Comparison of ENCODE assay signal across 12 cellular contexts in the genomic region with DNA sequence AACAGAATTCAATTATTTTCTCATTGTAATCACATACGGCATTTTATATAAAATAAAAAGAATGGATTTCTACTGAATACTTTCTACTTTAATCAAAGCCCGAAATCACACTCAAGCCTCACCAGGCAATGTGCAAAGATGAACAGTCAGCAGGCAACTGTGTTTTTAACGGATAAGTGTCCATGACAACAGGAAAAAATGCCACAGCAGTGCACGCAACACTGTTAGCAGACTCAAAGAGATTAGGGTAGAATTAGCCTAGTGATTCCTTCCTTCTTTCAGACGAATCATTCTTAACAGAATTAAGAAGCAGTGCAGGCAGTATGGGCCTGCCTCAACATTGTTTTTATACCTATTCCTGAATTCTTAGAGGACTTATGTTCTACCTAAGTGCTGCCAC.
DNase-seq lines count a peak whose midpoint lies in the region; ATAC-seq and TF ChIP-seq lines count a peak whose summit lies in the region.
"Had no signal": no experiment of that assay in that cellular context is flagged by ENCODE, and none has a peak within 500 bp of the region (broad histone marks: within the 10 kb centered on the region; RNA-seq: fewer than 3 reads in every experiment).

No MANE protein-coding gene starts in this region.

- DNase-seq in GM04503 (ENCODE audit: low read depth) (peak; percentile 83), SK-N-DZ (ENCODE audit: low spot score) (peak; percentile 17), fibroblast of mammary gland (ENCODE audit: low read depth) (peak; percentile 15), osteoblast (ENCODE audit: insufficient read length, low spot score, missing footprints) (peak; percentile 11), SIG-M5 (lab: John Stamatoyannopoulos, UW) (no peak)
- DNase-seq in stimulated activated naive CD4-positive, alpha-beta T cell (lab: John Stamatoyannopoulos, UW), result no peak
- DNase-seq: activated CD4-positive, alpha-beta T cell treated with anti-CD3 and anti-CD28 coated beads, Interleukin-2, amount 50 U/mL, for 48 hours; activated naive CD4-positive, alpha-beta T cell treated with Interleukin-2 at 50 U/mL for 16 hours; effector CD8-positive, alpha-beta T cell; NCI-H526; stimulated activated CD8-positive, alpha-beta memory T cell treated with anti-CD3 and anti-CD28 coated beads, Interleukin-4, amount 100 ng/mL, for 48 hours had no signal

- H3K4me1 ChIP-seq in osteoblast (ENCODE audit: insufficient read depth, low read length), result peaks cover 33% of the 10 kb centered on the region

- ATAC-seq in GM18873 (IDR thresholded peaks at IDR 0.05; ENCODE audit: low FRiP score, unreplicated experiment), result no peak

- no peaks in the 10 kb centered on the region for H3K36me3 ChIP-seq in osteoblast (ENCODE audit: insufficient read depth, low read length)

- H3K4me3 ChIP-seq in fibroblast of mammary gland (ENCODE audit: control insufficient read depth, low read depth, low read length) (no peak overlapping the region), osteoblast (ENCODE audit: insufficient read depth, low read length) (no peak overlapping the region)

- H4K20me1 ChIP-seq in osteoblast (ENCODE audit: insufficient read depth, low read length), result no peaks in the 10 kb centered on the region

- no peaks in the 10 kb centered on the region for H3K27me3 ChIP-seq in osteoblast (ENCODE audit: insufficient read depth, low read length)

- H3K79me2 ChIP-seq in osteoblast (ENCODE audit: insufficient read depth, low read length), result peaks cover 73% of the 10 kb centered on the region

- no peak overlapping the region for H2AFZ ChIP-seq in osteoblast (ENCODE audit: low read length)

- H3K27ac ChIP-seq in osteoblast (ENCODE audit: low read depth, low read length), result peak overlapping the region; percentile 79

- TF ChIP-seq CTCF in fibroblast of mammary gland (conservative IDR thresholded peaks at IDR 0.05; ENCODE audit: control insufficient read depth, insufficient read depth, low read depth, low read length) (no peak), osteoblast (IDR thresholded peaks at IDR 0.05; ENCODE audit: extremely low read depth, low read depth, low read length) (no peak)

- no peaks in the 10 kb centered on the region for H3K9me3 ChIP-seq in osteoblast (ENCODE audit: low read depth, low read length)

- H3K4me2 ChIP-seq in osteoblast (ENCODE audit: insufficient read depth, low read length), result peak overlapping the region; percentile 21

Comparison
In these comparisons a context has a peak if more than half of its experiments do, and no peak if none do; other contexts are left out.
1. DNase-seq: peak in GM04503 (single experiment), SK-N-DZ (single experiment), fibroblast of mammary gland (single experiment) and osteoblast (single experiment); none in stimulated activated naive CD4-positive, alpha-beta T cell (0 of 6) and SIG-M5 (single experiment).